In the genomic region with DNA sequence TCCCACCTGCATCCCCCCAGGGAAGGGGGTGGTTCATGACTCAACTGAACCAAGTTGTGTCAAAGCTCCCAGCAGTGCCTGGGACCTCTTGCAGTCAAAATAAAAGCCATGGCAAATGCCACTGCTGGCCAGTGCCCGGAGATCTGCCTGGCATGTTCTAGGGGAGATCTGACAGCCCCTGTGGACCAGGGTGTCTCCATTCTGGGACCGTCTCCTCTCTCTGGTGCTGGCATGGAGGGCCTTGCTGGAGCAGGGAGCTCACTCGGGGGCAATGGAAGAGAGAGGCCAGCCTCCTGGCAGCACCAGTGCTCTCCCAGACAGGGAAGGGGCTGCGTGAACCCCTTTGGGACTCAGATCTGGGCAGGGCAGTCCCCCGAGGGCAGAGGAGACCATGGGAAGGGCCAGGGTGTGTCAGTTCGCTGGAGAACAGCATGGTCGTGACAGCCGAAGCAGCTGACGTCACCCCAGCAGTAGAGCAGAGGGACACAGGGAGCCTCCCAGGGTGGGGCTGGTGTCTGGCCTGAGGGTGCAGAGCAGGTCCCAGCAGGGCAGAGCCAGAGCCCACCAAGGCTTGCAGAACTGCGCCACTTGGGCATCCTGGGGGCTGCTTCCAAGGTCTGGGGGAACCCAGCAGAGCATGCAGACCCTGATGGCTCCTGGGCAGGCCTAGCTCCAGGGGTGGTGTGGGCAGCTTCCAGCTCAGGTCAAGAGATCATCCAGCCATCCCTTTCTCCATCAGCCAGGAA, we compare ENCODE assay signal across 16 cellular contexts.
A peak's percentile ranks its signal among the peaks of the same experiment; 100 is the strongest.
DNase-seq lines count a peak whose midpoint lies in the region; ATAC-seq and TF ChIP-seq lines count a peak whose summit lies in the region.
"Had no signal": no experiment of that assay in that cellular context is flagged by ENCODE, and none has a peak within 500 bp of the region (broad histone marks: within the 10 kb centered on the region; RNA-seq: fewer than 3 reads in every experiment).

No MANE protein-coding gene starts in this region.

- H3K27ac ChIP-seq in BLaER1 (no peak overlapping the region), IMR-90 (ENCODE audit: insufficient read depth, low read length) (no peak overlapping the region), endodermal cell (ENCODE audit: low read depth, low read length) (no peak overlapping the region)

- H2AK9ac ChIP-seq in IMR-90 (replicated peaks; ENCODE audit: low read depth, low read length, poor library complexity) = no peak overlapping the region

- H3K4me1 ChIP-seq in BLaER1 = peaks cover 55% of the 10 kb centered on the region
- H3K4me1 ChIP-seq in IMR-90 (ENCODE audit: control insufficient read depth, insufficient read depth, low read length) = peaks cover 11% of the 10 kb centered on the region
- H3K4me1 ChIP-seq in endodermal cell (ENCODE audit: control insufficient read depth, insufficient read depth, low read length) = no peaks in the 10 kb centered on the region
- H3K4me1 ChIP-seq: BE2C, HAP-1 had no signal

- DNase-seq in IMR-90 (no peak), endodermal cell (peak; percentile 22), neural crest cell (ENCODE audit: low read depth, low spot score) (no peak), NCI-H748 treated with DMSO at 0.1 percent for 48 hours (lab: John Stamatoyannopoulos, UW) (no peak), SKM-1 treated with dmso at 0.1 percent for 144 hours (lab: John Stamatoyannopoulos, UW; ENCODE audit: unreplicated experiment) (no peak), kidney glomerular epithelial cell (lab: John Stamatoyannopoulos, UW) (no peak)
- DNase-seq: BE2C; left cardiac atrium; NCI-H1417 treated with DMSO at 0.1 percent for 48 hours; NCI-H774; nucleus accumbens; stimulated activated naive B cell treated with anti-CD40 and anti-IgM and Interleukin-4, amounts not matched to agents 10 μg/mL and 1 μg/mL and 100 μg/mL, for 72 hours had no signal

- H2AK5ac ChIP-seq in IMR-90 (ENCODE audit: low read depth, low read length) = no peak overlapping the region

- no peak overlapping the region for H4K5ac ChIP-seq in IMR-90 (ENCODE audit: low read depth, low read length)

- H3K18ac ChIP-seq in IMR-90 (ENCODE audit: low read depth, low read length) = no peak overlapping the region

- POLR2A ChIA-PET in IMR-90 (lab: Charles Lee; ENCODE audit: unreplicated experiment) = no interaction called here

- no peaks in the 10 kb centered on the region for H3K9me3 Mint-ChIP-seq in endodermal cell
- peaks cover 5% of the 10 kb centered on the region for H3K9me3 Mint-ChIP-seq in neural crest cell
- H3K9me3 Mint-ChIP-seq: stimulated activated naive B cell treated with anti-CD40 and anti-IgM and Interleukin-4, amounts not matched to agents 10 μg/mL and 1 μg/mL and 100 μg/mL, for 72 hours had no signal

- H3K4me2 ChIP-seq in BLaER1 (peak overlapping the region; percentile 63), IMR-90 (ENCODE audit: low read depth, low read length) (no peak overlapping the region)

- no peaks in the 10 kb centered on the region for H3K36me3 Mint-ChIP-seq in endodermal cell (ENCODE audit: low read depth)
- no peaks in the 10 kb centered on the region for H3K36me3 Mint-ChIP-seq in neural crest cell (ENCODE audit: low read depth)

- H3K27ac Mint-ChIP-seq in endodermal cell = no peak overlapping the region
- H3K27ac Mint-ChIP-seq in neural crest cell (ENCODE audit: unreplicated experiment) = peak overlapping the region; percentile 88
- H3K27ac Mint-ChIP-seq: stimulated activated naive B cell treated with anti-CD40 and anti-IgM and Interleukin-4, amounts not matched to agents 10 μg/mL and 1 μg/mL and 100 μg/mL, for 72 hours had no signal

- no peak overlapping the region for H2BK20ac ChIP-seq in IMR-90 (ENCODE audit: low read depth, low read length)

- no peak for TF ChIP-seq CTCF in IMR-90 (conservative IDR thresholded peaks at IDR 0.05; ENCODE audit: low read depth, low read length)
- TF ChIP-seq CTCF in endodermal cell (conservative IDR thresholded peaks at IDR 0.05) = no peak
- TF ChIP-seq CTCF in neural crest cell (conservative IDR thresholded peaks at IDR 0.05) = no peak

- BruUV-seq in IMR-90 (replicated peaks; lab: Mats Ljungman, UMichigan) = no TSS peak

- TF ChIP-seq RAD21 in IMR-90 (IDR thresholded peaks at IDR 0.05; ENCODE audit: low read length) = no peak

- CTCF ChIA-PET in IMR-90 (lab: Yijun Ruan, JAX) = interaction anchor here (1.1 kb wide), 1 partner anchor 11 kb away, joined by 3 read pairs; no protein-coding TSS in a partner anchor

- H3K4me3 Mint-ChIP-seq in endodermal cell (no peak overlapping the region), neural crest cell (no peak overlapping the region)
- H3K4me3 Mint-ChIP-seq: stimulated activated naive B cell treated with anti-CD40 and anti-IgM and Interleukin-4, amounts not matched to agents 10 μg/mL and 1 μg/mL and 100 μg/mL, for 72 hours had no signal

- in situ Hi-C loops in IMR-90 (cut with MboI; ENCODE audit: low sequenced_read_pairs) = no loop called here

- H3K56ac ChIP-seq in IMR-90 (ENCODE audit: extremely low read depth, insufficient read depth, low read length) = no peak overlapping the region

- H2BK15ac ChIP-seq in IMR-90 (ENCODE audit: low read depth, low read length) = no peak overlapping the region

- H3K27me3 Mint-ChIP-seq in endodermal cell (ENCODE audit: insufficient read depth) (peaks cover 77% of the 10 kb centered on the region), neural crest cell (ENCODE audit: low read depth) (no peaks in the 10 kb centered on the region)

- H3K9ac ChIP-seq in BLaER1 (0 out of 2 replicates have a peak overlapping the region, but pooled peaks have one; percentile 11), IMR-90 (ENCODE audit: low read depth, low read length) (no peak overlapping the region), endodermal cell (ENCODE audit: extremely low read depth, low read length, poor library complexity, severe bottlenecking) (no peak overlapping the region)

- dilution Hi-C loops in IMR-90 (cut with HindIII; ENCODE audit: low sequenced_read_pairs, unreplicated experiment) = no loop called here

- H3K4ac ChIP-seq in IMR-90 (ENCODE audit: low read depth, low read length) = no peak overlapping the region

- H3K23ac ChIP-seq in IMR-90 (ENCODE audit: low read depth, low read length) = no peak overlapping the region

- 92% methylated on average over 6 of the region's 10 CpGs; no CpG with 5 or more reads in 1 of the 2 experiments for WGBS in IMR-90 (ENCODE audit: extremely low coverage in 2 of 2, insufficient read length in 1 of 2), 2 experiments
- 90 to 92% methylated on average over 4 to 10 of the region's 10 CpGs for WGBS in endodermal cell (ENCODE audit: insufficient coverage in 1 of 2, insufficient read length in 1 of 2), 2 experiments

- peak overlapping the region; percentile 26; the same call in 1 of the 2 replicates for H4K91ac ChIP-seq in IMR-90 (ENCODE audit: insufficient read depth, low read depth, low read length)

- H3K9me1 ChIP-seq in IMR-90 (ENCODE audit: insufficient read depth, low read length) = peaks cover 13% of the 10 kb centered on the region; the same call in 1 of the 2 replicates

- H3K79me1 ChIP-seq in IMR-90 (ENCODE audit: low read depth in 1 of 2, low read length in 2 of 2) = no peaks in the 10 kb centered on the region

- H3K27me3 ChIP-seq in BLaER1 = 0 out of 2 replicates have a peak, but pooled peaks cover 7% of the 10 kb centered on the region
- H3K27me3 ChIP-seq in IMR-90 (ENCODE audit: control insufficient read depth, insufficient read depth, low read length) = peaks cover 6% of the 10 kb centered on the region
- H3K27me3 ChIP-seq in endodermal cell (ENCODE audit: control insufficient read depth, insufficient read depth, low read length, poor library complexity, severe bottlenecking) = peaks cover 24% of the 10 kb centered on the region
- H3K27me3 ChIP-seq: BE2C had no signal

- no peaks in the 10 kb centered on the region for H3K9me3 ChIP-seq in BLaER1
- H3K9me3 ChIP-seq in IMR-90 (ENCODE audit: control insufficient read depth, insufficient read depth, low read length) = 0 out of 2 replicates have a peak, but pooled peaks cover 2% of the 10 kb centered on the region
- no peaks in the 10 kb centered on the region for H3K9me3 ChIP-seq in endodermal cell (ENCODE audit: control insufficient read depth, low read length)
- H3K9me3 ChIP-seq: BE2C, HAP-1 had no signal

- TF ChIP-seq POLR2A in IMR-90 (IDR thresholded peaks at IDR 0.05; ENCODE audit: low read depth, low read length) = no peak

- H3K36me3 ChIP-seq in BLaER1 = no peaks in the 10 kb centered on the region
- H3K36me3 ChIP-seq in IMR-90 (ENCODE audit: control insufficient read depth, insufficient read depth, low read length) = no peaks in the 10 kb centered on the region
- no peaks in the 10 kb centered on the region for H3K36me3 ChIP-seq in endodermal cell (ENCODE audit: control insufficient read depth, insufficient read depth, low read length)
- H3K36me3 ChIP-seq: BE2C, HAP-1 had no signal

- ATAC-seq in IMR-90 (ENCODE audit: low read depth) (no peak), GM21723 (IDR thresholded peaks at IDR 0.05; ENCODE audit: unreplicated experiment) (no peak)
- ATAC-seq: SK-N-SH treated with all-trans-retinoic acid at 6 μM for 48 hours; stimulated activated naive B cell treated with anti-CD40 and anti-IgM and Interleukin-4, amounts not matched to agents 10 μg/mL and 1 μg/mL and 100 μg/mL, for 72 hours had no signal

- no peaks in the 10 kb centered on the region for H4K20me1 ChIP-seq in BLaER1
- H4K20me1 ChIP-seq in IMR-90 (ENCODE audit: insufficient read depth, low read length) = no peaks in the 10 kb centered on the region; the same call in 1 of the 2 replicates

- intact Hi-C loops in IMR-90 (cut with micrococcal nuclease) = no loop called here

- no peak overlapping the region for H2AFZ ChIP-seq in IMR-90 (replicated peaks; ENCODE audit: low read length, poor library complexity)

- H3K14ac ChIP-seq in IMR-90 (replicated peaks; ENCODE audit: low read depth, low read length) = no peak overlapping the region

- H3K4me3 ChIP-seq in BLaER1 (no peak overlapping the region), IMR-90 (ENCODE audit: insufficient read depth, low read depth, low read length) (no peak overlapping the region), endodermal cell (ENCODE audit: low read length) (no peak overlapping the region)
- H3K4me3 ChIP-seq: HAP-1 had no signal

- no peak overlapping the region for H4K8ac ChIP-seq in IMR-90 (ENCODE audit: low read depth in 2 of 2, low read length in 2 of 2)

- H2BK5ac ChIP-seq in IMR-90 (ENCODE audit: low read depth, low read length, poor library complexity, severe bottlenecking) = no peak overlapping the region

- H2BK120ac ChIP-seq in IMR-90 (ENCODE audit: low read depth, low read length) = no peak overlapping the region

- no peaks in the 10 kb centered on the region for H3K4me1 Mint-ChIP-seq in endodermal cell
- peaks cover 9% of the 10 kb centered on the region for H3K4me1 Mint-ChIP-seq in neural crest cell

TF ChIP-seq in IMR-90, 13 proteins besides CTCF, POLR2A, EP300 and RAD21:
- TF ChIP-seq FOS (IDR thresholded peaks at IDR 0.05; ENCODE audit: low read depth, low read length) = no peak
- no peak for TF ChIP-seq MXI1 (IDR thresholded peaks at IDR 0.05; ENCODE audit: borderline replicate concordance, low read depth, low read length)
TF ChIP-seq in IMR-90: peak in this region for 0.
